In the genomic region with DNA sequence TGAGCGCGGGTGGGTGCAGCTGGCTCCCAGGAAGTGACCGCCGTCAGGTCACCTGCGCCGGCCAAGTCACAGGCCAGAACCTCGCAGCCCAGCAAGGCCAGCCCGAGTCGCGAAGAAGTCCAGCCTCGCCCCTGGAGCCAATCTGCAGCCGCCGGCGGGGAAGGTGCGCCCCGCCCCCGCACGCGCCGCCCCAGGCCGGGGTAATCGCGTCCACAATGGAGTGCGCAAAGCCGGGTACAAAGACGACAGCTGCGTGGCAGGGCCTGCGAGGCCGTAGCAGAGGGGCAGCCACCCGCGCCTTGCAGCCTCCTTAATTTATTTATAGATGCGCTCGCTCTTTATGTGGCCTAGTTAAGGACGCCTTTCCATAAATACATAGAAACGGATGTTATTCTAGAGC, we compare ENCODE assay signal across 12 cellular contexts.
DNase-seq lines count a peak whose midpoint lies in the region; ATAC-seq and TF ChIP-seq lines count a peak whose summit lies in the region.
"Had no signal": no experiment of that assay in that cellular context is flagged by ENCODE, and none has a peak within 500 bp of the region (broad histone marks: within the 10 kb centered on the region; RNA-seq: fewer than 3 reads in every experiment).

No MANE protein-coding gene starts in this region.

- peaks cover 5% of the 10 kb centered on the region for H3K27me3 Mint-ChIP-seq in glutamatergic neuron (ENCODE audit: unreplicated experiment)

- TF ChIP-seq CTCF in AG04449 (IDR thresholded peaks at IDR 0.05; ENCODE audit: insufficient read depth, low read length, missing control alignments) (no peak), glutamatergic neuron (IDR thresholded peaks at IDR 0.05; ENCODE audit: partially characterized antibody, unreplicated experiment) (no peak)

- CTCF ChIA-PET in AG04449 (lab: Yijun Ruan, JAX): interaction anchor here (1.2 kb wide), 1 partner anchor 1209 kb away, joined by 3 read pairs; no protein-coding TSS in a partner anchor

- peak overlapping the region; percentile 79 for H3K27ac ChIP-seq in rectal smooth muscle tissue (ENCODE audit: low read depth, low read length)
- H3K27ac ChIP-seq: HL-60, upper lobe of right lung had no signal

- no peak overlapping the region for H3K9ac ChIP-seq in rectal smooth muscle tissue (ENCODE audit: low read length)

- peaks cover 21% of the 10 kb centered on the region for H3K4me1 ChIP-seq in rectal smooth muscle tissue (ENCODE audit: control insufficient read depth, insufficient read depth, low read length)

- peak overlapping the region; percentile 15; the same call in 1 of the 2 replicates for H3K4me3 ChIP-seq in AG04449 (ENCODE audit: low read depth, low read length)
- H3K4me3 ChIP-seq in rectal smooth muscle tissue (ENCODE audit: low read length): no peak overlapping the region
- H3K4me3 ChIP-seq: upper lobe of right lung had no signal

- no peak for DNase-seq in AG04449 (ENCODE audit: low read depth, low spot score)
- DNase-seq in NCI-H82 treated with DMSO at 0.1 percent for 48 hours (lab: John Stamatoyannopoulos, UW; ENCODE audit: unreplicated experiment): peak; percentile 22
- no peak for DNase-seq in glutamatergic neuron
- no peak for DNase-seq in activated CD4-positive, CD25-positive, alpha-beta regulatory T cell (lab: John Stamatoyannopoulos, UW)
- no peak for DNase-seq in T-helper 9 cell
- DNase-seq: DMS153, nephron progenitor cell, upper lobe of right lung had no signal

- H3K27ac Mint-ChIP-seq in glutamatergic neuron (ENCODE audit: unreplicated experiment): peak overlapping the region; percentile 89
- H3K27ac Mint-ChIP-seq: nephron progenitor cell had no signal

- no peak overlapping the region for H3K4me3 Mint-ChIP-seq in glutamatergic neuron (ENCODE audit: unreplicated experiment)
- H3K4me3 Mint-ChIP-seq: nephron progenitor cell had no signal

- H3K36me3 ChIP-seq in rectal smooth muscle tissue (ENCODE audit: control insufficient read depth, insufficient read depth, low read length): no peaks in the 10 kb centered on the region
- H3K36me3 ChIP-seq: upper lobe of right lung had no signal

- no peak for ATAC-seq in HG03432 (IDR thresholded peaks at IDR 0.05; ENCODE audit: unreplicated experiment)
- ATAC-seq in GM19452 (IDR thresholded peaks at IDR 0.05; ENCODE audit: unreplicated experiment): no peak
- ATAC-seq: upper lobe of right lung had no signal

- peaks cover 9% of the 10 kb centered on the region for H3K4me1 Mint-ChIP-seq in glutamatergic neuron (ENCODE audit: low read depth, unreplicated experiment)

- no peaks in the 10 kb centered on the region for H3K36me3 Mint-ChIP-seq in glutamatergic neuron (ENCODE audit: unreplicated experiment)

- POLR2A ChIA-PET in AG04449 (lab: Yijun Ruan, JAX): no interaction called here

- H3K9me3 Mint-ChIP-seq in glutamatergic neuron (ENCODE audit: unreplicated experiment): peaks cover 1% of the 10 kb centered on the region
- H3K9me3 Mint-ChIP-seq: nephron progenitor cell had no signal

- no peaks in the 10 kb centered on the region for H3K27me3 ChIP-seq in rectal smooth muscle tissue (ENCODE audit: control insufficient read depth, insufficient read depth, low read length)
- H3K27me3 ChIP-seq: upper lobe of right lung had no signal
